21 cellular contexts compared by ENCODE assay signal in the genomic region with DNA sequence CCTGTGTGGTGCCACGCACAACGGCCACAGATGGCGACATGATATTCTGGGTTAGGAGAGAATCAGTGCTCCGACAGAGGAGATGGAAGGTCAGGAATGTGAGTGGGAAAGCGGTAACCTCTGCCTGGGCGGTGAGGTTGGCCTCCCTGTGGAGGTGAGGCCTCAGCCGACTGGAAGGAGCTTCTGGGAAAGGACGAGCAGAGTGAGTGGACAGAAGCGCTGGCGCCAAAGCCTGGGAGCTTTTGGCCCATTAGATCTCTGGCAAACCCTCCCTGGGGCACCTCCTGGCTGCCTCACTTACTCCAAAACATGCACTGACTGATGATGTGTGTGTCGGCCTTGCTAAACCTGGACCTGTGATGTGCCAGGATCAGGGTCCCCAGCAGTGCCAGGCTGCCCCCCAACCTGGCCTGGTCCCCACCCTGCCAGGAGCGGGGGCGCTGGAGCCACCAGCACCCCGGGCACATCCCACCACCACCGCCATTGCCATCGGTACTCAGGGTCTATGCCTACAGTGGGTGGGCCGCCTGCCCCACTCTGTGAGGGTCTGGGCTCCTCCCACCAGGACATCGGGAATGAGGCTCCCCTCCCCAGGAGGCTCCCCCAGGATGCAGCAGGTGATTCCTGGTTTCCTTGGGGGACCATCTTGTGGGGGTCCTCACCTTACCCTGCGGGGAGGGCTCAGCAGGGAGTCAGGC. TPM values are rescaled to one million over a fixed set of nuclear protein-coding genes. Genes with fewer than 3 reads are reported as not detected.
DNase-seq lines count a peak whose midpoint lies in the region; ATAC-seq, FAIRE-seq and TF ChIP-seq lines count a peak whose summit lies in the region.
"Had no signal": no experiment of that assay in that cellular context is flagged by ENCODE, and none has a peak within 500 bp of the region (broad histone marks: within the 10 kb centered on the region; RNA-seq: fewer than 3 reads in every experiment).

No MANE protein-coding gene starts in this region.

- DNase-seq in Right ventricle myocardium superior: peak; percentile 35
- no peak for DNase-seq in heart right ventricle
- peak; percentile 68 for DNase-seq in cerebellum (ENCODE audit: low spot score)
- peak; percentile 44 for DNase-seq in kidney
- no peak for DNase-seq in tibial nerve (ENCODE audit: low spot score in 2 of 2)
- DNase-seq in DMS53 treated with DMSO at 0.1 percent for 48 hours (lab: John Stamatoyannopoulos, UW; ENCODE audit: unreplicated experiment): no peak
- no peak for DNase-seq in iPS-NIHi11 (ENCODE audit: low spot score)
- DNase-seq: 8988T; Calu3; CD8-positive, alpha-beta T cell; EL; GOT3; NCI-H1105; NCI-H2081 treated with DMSO at 0.1 percent for 48 hours; NCI-H510A; NCI-H774 had no signal

- H3K36me3 ChIP-seq in heart right ventricle: no peaks in the 10 kb centered on the region
- H3K36me3 ChIP-seq in kidney (ENCODE audit: control insufficient read depth in 1 of 2, insufficient read depth in 2 of 2, low read length in 2 of 2): no peaks in the 10 kb centered on the region
- no peaks in the 10 kb centered on the region for H3K36me3 ChIP-seq in tibial nerve
- H3K36me3 ChIP-seq: SJSA1 had no signal

- no peak for TF ChIP-seq CTCF in heart right ventricle (IDR thresholded peaks at IDR 0.05)
- TF ChIP-seq CTCF in kidney (IDR thresholded peaks at IDR 0.05; ENCODE audit: borderline replicate concordance, extremely low read depth, insufficient read depth): no peak
- no peak for TF ChIP-seq CTCF in tibial nerve (IDR thresholded peaks at IDR 0.05)

- H3K27me3 ChIP-seq in heart right ventricle: peaks cover 0 to 34% (median 4%) of the 10 kb centered on the region in 7 donors
- no peaks in the 10 kb centered on the region for H3K27me3 ChIP-seq in tibial nerve
- H3K27me3 ChIP-seq: SJSA1 had no signal

- 76 to 79% methylated on average over 19 of the region's 19 CpGs for WGBS in heart right ventricle, 2 donors
- WGBS in tibial nerve, 2 donors: 80 to 82% methylated on average over 13 to 19 of the region's 19 CpGs

- TF ChIP-seq POLR2A in tibial nerve (IDR thresholded peaks at IDR 0.05): no peak

- ATAC-seq in Right ventricle myocardium superior (ENCODE audit: poor library complexity): no peak
- ATAC-seq in heart right ventricle: no peak
- no peak for ATAC-seq in GM18502 (IDR thresholded peaks at IDR 0.05; ENCODE audit: poor library complexity, unreplicated experiment)
- ATAC-seq: CD8-positive, alpha-beta T cell; K562 had no signal

- H3K4me1 ChIP-seq in heart right ventricle (peaks cover 0 to 12% (median 5%) of the 10 kb centered on the region in 9 donors), kidney (ENCODE audit: control insufficient read depth in 1 of 2, insufficient read depth in 1 of 2, low read depth in 1 of 2, low read length in 2 of 2) (no peaks in the 10 kb centered on the region), tibial nerve (peaks cover 0 to 60% (median 25%) of the 10 kb centered on the region in 4 donors)
- H3K4me1 ChIP-seq: SJSA1 had no signal

- FAIRE-seq in kidney (lab: Jason Lieb, UNC): no peak
- FAIRE-seq: GM12891, GM18507, K562 had no signal

- intact Hi-C loops in Right ventricle myocardium superior (cut with DNase I) (no loop called here), heart right ventricle (cut with DNase I) (no loop called here), kidney (cut with DNase I) (no loop called here)

- no peak for TF ChIP-seq EP300 in tibial nerve (IDR thresholded peaks at IDR 0.05)

- H3K9me3 ChIP-seq in heart right ventricle: no peaks in the 10 kb centered on the region
- H3K9me3 ChIP-seq in kidney (ENCODE audit: control insufficient read depth in 1 of 2, low read length in 2 of 2): no peaks in the 10 kb centered on the region
- no peaks in the 10 kb centered on the region for H3K9me3 ChIP-seq in tibial nerve
- H3K9me3 ChIP-seq: SJSA1 had no signal

- H3K4me3 ChIP-seq in heart right ventricle (no peak overlapping the region), kidney (ENCODE audit: low read length in 2 of 2) (no peak overlapping the region), tibial nerve (no peak overlapping the region)
- H3K4me3 ChIP-seq: K562, SJSA1 had no signal

- H3K27ac ChIP-seq in heart right ventricle: no peak overlapping the region
- H3K27ac ChIP-seq in kidney (ENCODE audit: low read depth in 2 of 2, low read length in 2 of 2): no peak overlapping the region
- peak overlapping the region in 3 of 4 donors; percentile 19 to 97 (median 90) for H3K27ac ChIP-seq in tibial nerve
- H3K27ac ChIP-seq: SJSA1 had no signal

- no peak overlapping the region for H3K9ac ChIP-seq in kidney (ENCODE audit: low read length in 2 of 2)

RNA-seq across cellular contexts. Expression of gene RASGEF1A, which starts 51.0 kb away (rescaled TPM):
- total RNA-seq in Right ventricle myocardium superior (1.6 TPM), heart right ventricle (1 to 10 TPM in 7 of 10 donors, under 1 TPM in 3; 0.63 to 2.4 (median 1.4) TPM), cerebellum (4.4 TPM), kidney (3.6 TPM), tibial nerve (10 to 100 TPM in 3 of 4 donors, 1 to 10 TPM in 1; 7.5 to 39.0 (median 13.1) TPM)
- polyA plus RNA-seq in heart right ventricle (under 1 TPM; 0.16 to 0.44 TPM), kidney (ENCODE audit: insufficient read depth, low read depth, low replicate concordance) (2.8 TPM)
- total RNA-seq: SJSA1 had no signal

Comparison
In these comparisons a context has a peak if more than half of its experiments do, and no peak if none do; other contexts are left out.
1. DNase-seq: peak in Right ventricle myocardium superior (single experiment), cerebellum (single experiment) and kidney (single experiment); none in heart right ventricle (0 of 2), tibial nerve (0 of 2), DMS53 treated with DMSO at 0.1 percent for 48 hours (single experiment) and iPS-NIHi11 (single experiment).
2. H3K27ac ChIP-seq: peak in tibial nerve (3 of 4); none in heart right ventricle (0 of 10) and kidney (0 of 2).